In the genomic region with DNA sequence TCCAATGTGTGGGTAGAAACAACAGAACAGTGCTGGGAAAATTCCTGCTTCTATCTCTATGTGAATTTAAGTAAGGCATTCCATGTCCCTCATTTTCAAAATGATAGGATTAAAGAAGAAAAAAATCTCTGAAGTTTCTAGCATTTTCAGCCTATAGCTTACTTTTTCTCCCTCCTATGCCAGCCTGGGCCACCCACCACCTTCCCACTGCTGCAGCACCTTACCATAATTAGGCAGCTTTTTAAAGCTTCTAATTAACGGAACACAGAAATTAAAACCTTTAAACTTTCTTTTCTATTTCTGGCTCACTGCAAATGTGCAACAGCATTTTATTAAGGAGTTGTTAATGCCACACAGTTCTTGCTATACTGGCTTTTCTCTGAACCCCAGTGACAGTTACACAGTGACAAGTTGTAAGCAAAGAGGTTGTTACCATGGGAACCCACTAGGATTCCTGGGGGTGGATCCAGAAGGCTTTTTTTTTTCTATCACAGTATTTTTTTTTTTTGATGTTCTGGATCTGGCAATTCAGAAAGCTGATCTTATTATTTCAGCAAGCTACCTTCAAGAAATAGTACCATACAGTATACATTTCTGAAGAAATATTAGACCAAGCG, we compare ENCODE assay signal across 10 cellular contexts. TPM values are rescaled to one million over a fixed set of nuclear protein-coding genes. Genes with fewer than 3 reads are reported as not detected.
A peak's percentile ranks its signal among the peaks of the same experiment; 100 is the strongest.
DNase-seq lines count a peak whose midpoint lies in the region; ATAC-seq and TF ChIP-seq lines count a peak whose summit lies in the region.
"Had no signal": no experiment of that assay in that cellular context is flagged by ENCODE, and none has a peak within 500 bp of the region (broad histone marks: within the 10 kb centered on the region; RNA-seq: fewer than 3 reads in every experiment).

No MANE protein-coding gene starts in this region.

- no peak for TF ChIP-seq CTCF in CD8-positive, alpha-beta T cell (IDR thresholded peaks at IDR 0.05)
- no peak for TF ChIP-seq CTCF in SK-N-SH (IDR thresholded peaks at IDR 0.05)
- no peak for TF ChIP-seq CTCF in endothelial cell (IDR thresholded peaks at IDR 0.05; ENCODE audit: unreplicated experiment)
- TF ChIP-seq CTCF in progenitor cell of endocrine pancreas (IDR thresholded peaks at IDR 0.05; ENCODE audit: unreplicated experiment) = no peak

- peaks cover 100% of the 10 kb centered on the region for H3K79me2 ChIP-seq in SK-N-SH (ENCODE audit: insufficient read depth)

- CTCF ChIA-PET in CD8-positive, alpha-beta T cell (lab: Charles Lee) = interaction anchor here (0.7 kb wide), 1 partner anchor 21 kb away, joined by 4 read pairs; no protein-coding TSS in a partner anchor
- CTCF ChIA-PET in SK-N-SH (lab: Yijun Ruan, JAX) = interaction anchor here (0.6 to 1.6 kb wide), 3 partner anchors 17 to 35 kb away, joined by 3 to 5 read pairs (median 3); no protein-coding TSS in a partner anchor

- H3K4me3 ChIP-seq in CD8-positive, alpha-beta T cell (ENCODE audit: low read depth, low read length) = no peak overlapping the region
- no peak overlapping the region for H3K4me3 ChIP-seq in SK-N-SH (ENCODE audit: low read depth in 2 of 2, low read length in 1 of 2)

- no peak overlapping the region for H2AFZ ChIP-seq in SK-N-SH (ENCODE audit: low read depth)

- no peak overlapping the region for H3K27ac Mint-ChIP-seq in CD8-positive, alpha-beta T cell
- H3K27ac Mint-ChIP-seq in endothelial cell (ENCODE audit: unreplicated experiment) = peak overlapping the region; percentile 42
- peak overlapping the region; percentile 79 for H3K27ac Mint-ChIP-seq in progenitor cell of endocrine pancreas
- H3K27ac Mint-ChIP-seq: activated CD4-positive, alpha-beta memory T cell treated with anti-CD3 and anti-CD28 coated beads, Interleukin-2, amount 10 ng/mL, durations not matched to agents 7 days and 5 days had no signal

- peaks cover 54% of the 10 kb centered on the region for H3K4me1 Mint-ChIP-seq in CD8-positive, alpha-beta T cell (ENCODE audit: low read depth)
- H3K4me1 Mint-ChIP-seq in endothelial cell (ENCODE audit: unreplicated experiment) (peaks cover 6% of the 10 kb centered on the region), progenitor cell of endocrine pancreas (ENCODE audit: low read depth) (peaks cover 11% of the 10 kb centered on the region)

- no peak for ATAC-seq in CD8-positive, alpha-beta T cell
- ATAC-seq in GM21423 (IDR thresholded peaks at IDR 0.05; ENCODE audit: unreplicated experiment) = no peak

- intact Hi-C loops in CD8-positive, alpha-beta T cell (cut with DNase I, micrococcal nuclease) = loop anchor here in 1 of 2 experiments (2.0 kb wide), 1 partner anchor 36 kb away; no protein-coding TSS in a partner anchor

- H3K9me3 Mint-ChIP-seq in CD8-positive, alpha-beta T cell = no peaks in the 10 kb centered on the region
- no peaks in the 10 kb centered on the region for H3K9me3 Mint-ChIP-seq in endothelial cell (ENCODE audit: unreplicated experiment)
- H3K9me3 Mint-ChIP-seq in progenitor cell of endocrine pancreas (ENCODE audit: low read depth) = no peaks in the 10 kb centered on the region
- H3K9me3 Mint-ChIP-seq: activated CD4-positive, alpha-beta memory T cell treated with anti-CD3 and anti-CD28 coated beads, Interleukin-2, amount 10 ng/mL, durations not matched to agents 7 days and 5 days had no signal

- no peaks in the 10 kb centered on the region for H3K9me3 ChIP-seq in CD8-positive, alpha-beta T cell (ENCODE audit: low read length)
- no peaks in the 10 kb centered on the region for H3K9me3 ChIP-seq in SK-N-SH

- H3F3A ChIP-seq in SK-N-SH (replicated peaks; ENCODE audit: insufficient read depth) = peaks cover 22% of the 10 kb centered on the region

- no peak for DNase-seq in CD8-positive, alpha-beta T cell
- DNase-seq in SK-N-SH (peak; percentile 31), endothelial cell (ENCODE audit: low spot score) (no peak), progenitor cell of endocrine pancreas (ENCODE audit: low spot score, unreplicated experiment) (no peak), NCI-H446 treated with DMSO at 0.1 percent for 48 hours (lab: John Stamatoyannopoulos, UW) (no peak), AML-193 (lab: John Stamatoyannopoulos, UW) (no peak), germinal center (ENCODE audit: low spot score) (no peak)
- DNase-seq: activated CD4-positive, alpha-beta memory T cell treated with anti-CD3 and anti-CD28 coated beads, Interleukin-2, amount 10 ng/mL, durations not matched to agents 7 days and 5 days; T-helper 2 cell had no signal

- no peaks in the 10 kb centered on the region for H3K27me3 Mint-ChIP-seq in CD8-positive, alpha-beta T cell (ENCODE audit: low read depth)
- H3K27me3 Mint-ChIP-seq in endothelial cell (ENCODE audit: unreplicated experiment) = peaks cover 4% of the 10 kb centered on the region
- no peaks in the 10 kb centered on the region for H3K27me3 Mint-ChIP-seq in progenitor cell of endocrine pancreas
- H3K27me3 Mint-ChIP-seq: activated CD4-positive, alpha-beta memory T cell treated with anti-CD3 and anti-CD28 coated beads, Interleukin-2, amount 10 ng/mL, durations not matched to agents 7 days and 5 days had no signal

- peak overlapping the region; percentile 15 for H3K4me3 Mint-ChIP-seq in CD8-positive, alpha-beta T cell
- H3K4me3 Mint-ChIP-seq in endothelial cell (ENCODE audit: unreplicated experiment) (no peak overlapping the region), progenitor cell of endocrine pancreas (ENCODE audit: low read depth) (no peak overlapping the region)
- H3K4me3 Mint-ChIP-seq: activated CD4-positive, alpha-beta memory T cell treated with anti-CD3 and anti-CD28 coated beads, Interleukin-2, amount 10 ng/mL, durations not matched to agents 7 days and 5 days had no signal

- TF ChIP-seq RAD21 in SK-N-SH (IDR thresholded peaks at IDR 0.05; ENCODE audit: low read length) = no peak

- no peak for TF ChIP-seq EP300 in SK-N-SH (IDR thresholded peaks at IDR 0.05; ENCODE audit: borderline replicate concordance in 1 of 2, low read depth in 1 of 2, low read length in 1 of 2)

- H4K20me1 ChIP-seq in SK-N-SH (ENCODE audit: insufficient read depth) = peaks cover 100% of the 10 kb centered on the region

- 93% methylated on average over 2 of the region's 2 CpGs for WGBS in SK-N-SH (ENCODE audit: low lambda C conversion rate)

- peaks cover 42% of the 10 kb centered on the region for H3K36me3 Mint-ChIP-seq in CD8-positive, alpha-beta T cell
- H3K36me3 Mint-ChIP-seq in endothelial cell (ENCODE audit: low read depth, unreplicated experiment) (peaks cover 7% of the 10 kb centered on the region), progenitor cell of endocrine pancreas (ENCODE audit: insufficient read depth) (peaks cover 4% of the 10 kb centered on the region)

- no peaks in the 10 kb centered on the region for H3K27me3 ChIP-seq in CD8-positive, alpha-beta T cell (ENCODE audit: insufficient read depth, low read length)
- no peaks in the 10 kb centered on the region for H3K27me3 ChIP-seq in SK-N-SH (ENCODE audit: insufficient read depth)

- no peak overlapping the region for H3K27ac ChIP-seq in CD8-positive, alpha-beta T cell (ENCODE audit: low read depth, low read length)
- H3K27ac ChIP-seq in SK-N-SH (ENCODE audit: low read depth in 2 of 2, low read length in 1 of 2) = peak overlapping the region in 1 of 2 experiments; percentile 78; a peak in 1 of 4 replicates

- H3K9me2 ChIP-seq in SK-N-SH = no peaks in the 10 kb centered on the region

- peaks cover 6% of the 10 kb centered on the region for H3K36me3 ChIP-seq in CD8-positive, alpha-beta T cell (ENCODE audit: insufficient read depth, low read length)
- peaks cover 0 to 38% of the 10 kb centered on the region in 2 experiments for H3K36me3 ChIP-seq in SK-N-SH (replicated peaks in 1 of 2; ENCODE audit: control insufficient read depth in 1 of 2, insufficient read depth in 2 of 2, low read length in 1 of 2)

- H3K4me1 ChIP-seq in CD8-positive, alpha-beta T cell (ENCODE audit: insufficient read depth, low read length) = peaks cover 28% of the 10 kb centered on the region
- H3K4me1 ChIP-seq in SK-N-SH (ENCODE audit: control insufficient read depth in 1 of 2, insufficient read depth in 2 of 2, low read depth in 1 of 2, low read length in 1 of 2) = peaks cover 2 to 45% of the 10 kb centered on the region in 2 experiments; a peak in 3 of 4 replicates

- peak overlapping the region; percentile 56; the same call in 1 of the 2 replicates for H3K4me2 ChIP-seq in SK-N-SH

- POLR2A ChIA-PET in CD8-positive, alpha-beta T cell (lab: Charles Lee) = interaction anchor here (1.2 kb wide), 1 partner anchor 15 kb away, joined by 3 read pairs; no protein-coding TSS in a partner anchor
- POLR2A ChIA-PET in SK-N-SH (lab: Yijun Ruan, JAX) = interaction anchor here (1.2 kb wide), 1 partner anchor 19 kb away, joined by 3 read pairs; no protein-coding TSS in a partner anchor

- H3K9ac ChIP-seq in SK-N-SH = peak overlapping the region; percentile 2; the same call in 1 of the 2 replicates

RNA-seq across cellular contexts. Expression of a gene that starts 20.2 kb away (rescaled TPM):
- total RNA-seq in CD8-positive, alpha-beta T cell = 10 to 100 TPM; 93.2 to 96.1 TPM
- 47.5 and 69.3 TPM in 2 replicates for polyA plus RNA-seq in SK-N-SH (2012; rRNA removed)
- 39.9 and 45.4 TPM in 2 replicates for polyA plus RNA-seq in SK-N-SH (2012; cell fraction: cytosol; rRNA removed)
- 95.8 and 146 TPM in 2 replicates for polyA plus RNA-seq in SK-N-SH (2012; cell fraction: nucleus; rRNA removed)
- total RNA-seq in endothelial cell (ENCODE audit: unreplicated experiment) (162 TPM), progenitor cell of endocrine pancreas (161 and 163 TPM in 2 replicates)

RNA-seq across cellular contexts. Expression of a gene that starts 32.7 kb away (rescaled TPM):
- 10 to 100 TPM; 24.4 to 24.5 TPM for total RNA-seq in CD8-positive, alpha-beta T cell
- 64.4 and 69.0 TPM in 2 replicates for polyA plus RNA-seq in SK-N-SH (2012; rRNA removed)
- 58.8 and 68.7 TPM in 2 replicates for polyA plus RNA-seq in SK-N-SH (2012; cell fraction: cytosol; rRNA removed)
- 29.0 and 31.1 TPM in 2 replicates for polyA plus RNA-seq in SK-N-SH (2012; cell fraction: nucleus; rRNA removed)
- total RNA-seq in endothelial cell (ENCODE audit: unreplicated experiment) = 34.9 TPM
- total RNA-seq in progenitor cell of endocrine pancreas = 45.6 and 47.6 TPM in 2 replicates

RNA-seq across cellular contexts. Expression of a gene that starts 46.1 kb away (rescaled TPM):
- total RNA-seq in CD8-positive, alpha-beta T cell = 10 to 100 TPM; 31.8 to 32.6 TPM
- polyA plus RNA-seq in SK-N-SH (2012; rRNA removed) = 16.8 and 24.6 TPM in 2 replicates
- polyA plus RNA-seq in SK-N-SH (2012; cell fraction: cytosol; rRNA removed) = 12.0 and 18.8 TPM in 2 replicates
- 12.1 and 17.0 TPM in 2 replicates for polyA plus RNA-seq in SK-N-SH (2012; cell fraction: nucleus; rRNA removed)
- total RNA-seq in endothelial cell (ENCODE audit: unreplicated experiment) (12.1 TPM), progenitor cell of endocrine pancreas (16.6 and 18.1 TPM in 2 replicates)

RNA-seq across cellular contexts. Expression of a gene that starts 46.2 kb away (rescaled TPM):
- 100 to 1,000 TPM; 159 to 179 TPM for total RNA-seq in CD8-positive, alpha-beta T cell
- 150 and 163 TPM in 2 replicates for polyA plus RNA-seq in SK-N-SH (2012; rRNA removed)
- polyA plus RNA-seq in SK-N-SH (2012; cell fraction: cytosol; rRNA removed) = 143 and 146 TPM in 2 replicates
- 184 and 200 TPM in 2 replicates for polyA plus RNA-seq in SK-N-SH (2012; cell fraction: nucleus; rRNA removed)
- total RNA-seq in endothelial cell (ENCODE audit: unreplicated experiment) (199 TPM), progenitor cell of endocrine pancreas (102 and 109 TPM in 2 replicates)

RNA-seq across cellular contexts. Expression of a gene that starts 53.8 kb away (rescaled TPM):
- under 1 TPM; 0.38 to 0.39 TPM for total RNA-seq in CD8-positive, alpha-beta T cell
- polyA plus RNA-seq in SK-N-SH (2012; rRNA removed) = not detected in 2 replicates
- polyA plus RNA-seq in SK-N-SH (2012; cell fraction: cytosol; rRNA removed) = not detected in 2 replicates
- polyA plus RNA-seq in SK-N-SH (2012; cell fraction: nucleus; rRNA removed) = 0.22 and 0.30 TPM in 2 replicates
- total RNA-seq in endothelial cell (ENCODE audit: unreplicated experiment) = 0.31 TPM
- 0.26 and 0.29 TPM in 2 replicates for total RNA-seq in progenitor cell of endocrine pancreas
